In the genomic region with DNA sequence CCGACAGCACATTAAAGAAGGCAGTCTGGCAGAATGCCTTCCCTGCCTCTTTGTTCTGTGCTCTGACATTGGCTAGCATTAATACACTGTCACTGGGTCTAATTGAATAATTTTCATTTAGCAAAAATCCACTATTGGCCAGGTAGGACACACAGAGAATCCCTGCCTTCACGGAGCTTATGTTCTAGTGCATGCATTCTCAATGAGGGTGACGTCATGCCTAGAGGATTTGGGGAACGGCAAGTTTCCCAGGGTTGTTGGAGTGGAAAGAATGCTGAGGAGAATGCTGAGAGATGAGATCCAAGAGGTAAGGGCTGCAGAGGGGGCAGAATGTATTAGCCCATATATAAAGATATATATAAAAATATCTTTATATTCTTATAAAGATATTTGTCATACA, we compare ENCODE assay signal across 8 cellular contexts.
"Had no signal": no experiment of that assay in that cellular context is flagged by ENCODE, and none has a peak within 500 bp of the region (broad histone marks: within the 10 kb centered on the region; RNA-seq: fewer than 3 reads in every experiment).

No MANE protein-coding gene starts in this region.

- H3K27ac Mint-ChIP-seq: HFFc6, IgD-negative memory B cell had no signal

- ATAC-seq: HCT116 had no signal

- H3K36me3 ChIP-seq: HAP-1 had no signal

- H3K4me3 ChIP-seq: HAP-1 had no signal

- H3K4me1 ChIP-seq: HAP-1 had no signal

- H3K4me3 Mint-ChIP-seq: HFFc6, IgD-negative memory B cell had no signal

- H3K4me1 Mint-ChIP-seq: IgD-negative memory B cell had no signal

- FAIRE-seq: HTR-8/SVneo had no signal

- DNase-seq: GOT3, H7, HFFc6, KG1 had no signal

- H3K9me3 ChIP-seq: HAP-1 had no signal

- H3K36me3 Mint-ChIP-seq: IgD-negative memory B cell had no signal

- H3K27me3 Mint-ChIP-seq: IgD-negative memory B cell had no signal
